Comparison of ENCODE assay signal across 8 cellular contexts in the genomic region with DNA sequence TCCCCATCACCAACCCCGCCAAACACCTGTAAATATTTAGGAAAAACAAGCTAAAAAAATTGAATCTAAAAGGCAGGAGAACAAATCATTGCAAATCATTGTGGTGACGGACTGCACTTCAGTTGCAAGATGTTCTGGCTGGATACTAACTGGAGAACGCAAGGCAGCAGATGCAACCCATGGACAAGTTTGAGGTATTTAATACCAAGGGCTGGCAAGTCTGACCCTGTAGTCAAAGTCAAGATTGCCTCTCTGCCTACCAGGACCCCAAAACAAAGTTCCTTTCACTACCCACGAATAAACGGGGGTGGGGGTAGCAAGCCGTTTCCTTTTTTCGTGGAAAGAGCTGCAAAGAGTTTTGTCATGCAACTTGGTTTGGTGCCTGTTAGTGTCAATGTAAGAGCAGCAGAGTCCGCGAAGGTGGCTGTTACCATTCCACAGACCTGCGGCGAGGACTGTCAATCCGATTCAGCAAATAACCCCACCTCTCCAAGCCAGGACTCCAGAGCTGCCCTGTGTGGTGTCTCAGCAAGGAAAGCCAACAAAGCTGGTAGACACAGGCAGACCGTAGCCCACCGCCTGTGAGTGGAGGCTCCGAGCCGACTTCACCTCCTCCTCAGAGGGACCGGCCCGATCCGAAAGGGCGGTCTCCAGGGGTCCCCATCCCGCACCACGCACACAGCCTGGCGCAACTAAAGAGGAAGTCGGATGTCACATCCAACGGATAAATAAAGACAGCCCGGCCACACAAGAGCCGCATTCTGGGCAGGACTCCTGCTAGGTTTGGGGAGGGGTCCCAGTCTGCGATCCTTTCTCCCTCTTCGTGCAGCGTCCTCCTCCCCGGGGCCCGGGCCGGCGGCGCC. TPM values are rescaled to one million over a fixed set of nuclear protein-coding genes. Genes with fewer than 3 reads are reported as not detected.
DNase-seq lines count a peak whose midpoint lies in the region; ATAC-seq and TF ChIP-seq lines count a peak whose summit lies in the region.

No MANE protein-coding gene starts in this region.

- H3K4me3 ChIP-seq in HUES64 (ENCODE audit: low read length) (peak overlapping the region; percentile 70), WERI-Rb-1 (ENCODE audit: low read depth, low read length) (peak overlapping the region; percentile 70), colonic mucosa (peak overlapping the region; percentile 59), lower lobe of right lung (peak overlapping the region; percentile 76)

- peak; percentile 27 for DNase-seq in GM03348 (ENCODE audit: low spot score)
- DNase-seq in WERI-Rb-1: peak; percentile 10
- peak; percentile 41 for DNase-seq in colonic mucosa
- DNase-seq in lower lobe of right lung: peak; percentile 63
- peak; percentile 39 to 45 for DNase-seq in stimulated activated CD8-positive, alpha-beta memory T cell treated with anti-CD3 and anti-CD28 coated beads, Interleukin-4, amount 100 ng/mL, for 1 hour (ENCODE audit: low read depth in 2 of 2, low spot score in 1 of 2)
- DNase-seq in GOT3 (lab: John Stamatoyannopoulos, UW): no peak

- H3K36me3 ChIP-seq in HUES64 (ENCODE audit: insufficient read depth, low read length) (no peaks in the 10 kb centered on the region), WERI-Rb-1 (no peaks in the 10 kb centered on the region), colonic mucosa (no peaks in the 10 kb centered on the region), lower lobe of right lung (no peaks in the 10 kb centered on the region)

- H3K4me1 ChIP-seq in HUES64 (ENCODE audit: insufficient read depth, low read length): peaks cover 7% of the 10 kb centered on the region; the same call in 1 of the 2 replicates
- H3K4me1 ChIP-seq in colonic mucosa: no peaks in the 10 kb centered on the region
- peaks cover 53% of the 10 kb centered on the region for H3K4me1 ChIP-seq in lower lobe of right lung

- 9% methylated on average over 35 of the region's 35 CpGs for WGBS in HUES64

- ATAC-seq in lower lobe of right lung (peak; percentile 5 to 21), HG03457 (IDR thresholded peaks at IDR 0.05; ENCODE audit: unreplicated experiment) (no peak)

- H3K27ac ChIP-seq in HUES64 (ENCODE audit: low read depth, low read length) (no peak overlapping the region), WERI-Rb-1 (no peak overlapping the region), colonic mucosa (peak overlapping the region; percentile 51), lower lobe of right lung (peak overlapping the region; percentile 91)

- H3K27me3 ChIP-seq in HUES64 (ENCODE audit: insufficient read depth, low read length) (peaks cover 63% of the 10 kb centered on the region), WERI-Rb-1 (ENCODE audit: insufficient read depth, low read depth, severe bottlenecking) (peaks cover 12% of the 10 kb centered on the region), colonic mucosa (no peaks in the 10 kb centered on the region), lower lobe of right lung (ENCODE audit: low read depth) (no peaks in the 10 kb centered on the region)

- TF ChIP-seq CTCF in WERI-Rb-1 (IDR thresholded peaks at IDR 0.05; ENCODE audit: low read depth, low read length) (no peak), colonic mucosa (IDR thresholded peaks at IDR 0.05) (no peak), lower lobe of right lung (IDR thresholded peaks at IDR 0.05) (no peak)

- no peaks in the 10 kb centered on the region for H3K9me3 ChIP-seq in HUES64 (ENCODE audit: insufficient read depth, low read depth, low read length)
- no peaks in the 10 kb centered on the region for H3K9me3 ChIP-seq in WERI-Rb-1 (ENCODE audit: severe bottlenecking)
- H3K9me3 ChIP-seq in colonic mucosa: no peaks in the 10 kb centered on the region
- no peaks in the 10 kb centered on the region for H3K9me3 ChIP-seq in lower lobe of right lung

- intact Hi-C loops in colonic mucosa (cut with DNase I): loop anchor here (2.0 to 5.0 kb wide), 2 partner anchors 119 to 197 kb away; no protein-coding TSS in a partner anchor
- intact Hi-C loops in lower lobe of right lung (cut with DNase I): loop anchor here (5.0 kb wide), 1 partner anchor 112 kb away; no protein-coding TSS in a partner anchor

- H3K9ac ChIP-seq in HUES64 (ENCODE audit: low read depth, low read length): no peak overlapping the region
- peak overlapping the region; percentile 56 to 72 for H3K9ac ChIP-seq in colonic mucosa (ENCODE audit: low read depth in 2 of 2, low read length in 2 of 2)

RNA-seq across cellular contexts. Expression of a gene that starts 1.0 kb away (rescaled TPM):
- 1.00 TPM for polyA plus RNA-seq in HUES64 (2013, experiment 1 of 2)
- 1.4 TPM for polyA plus RNA-seq in HUES64 (2013, experiment 2 of 2)
- 1 to 10 TPM; 7.0 to 7.9 TPM for total RNA-seq in colonic mucosa
- total RNA-seq in lower lobe of right lung: 58.7 TPM

Comparison
In these comparisons a context has a peak if more than half of its experiments do, and no peak if none do; other contexts are left out.
1. H3K27ac ChIP-seq: peak in colonic mucosa (single experiment) and lower lobe of right lung (single experiment); none in HUES64 (single experiment) and WERI-Rb-1 (single experiment).
2. Peak in every context shown above with its lines, with median percentiles within 50 percentile points of each other: H3K4me3 ChIP-seq.